Comparison of ENCODE assay signal across 8 cellular contexts in genomic region chr1:145431363-145432256, GRCh38. TPM values are rescaled to one million over a fixed set of nuclear protein-coding genes. Genes with fewer than 3 reads are reported as not detected.
DNase-seq lines count a peak whose midpoint lies in the region; ATAC-seq, FAIRE-seq and TF ChIP-seq lines count a peak whose summit lies in the region.
"Not testable (repeated sequence)": the region's sequence is repeated elsewhere in the genome, so short reads cannot be mapped to it uniquely, and the experiment has no call there.

No MANE protein-coding gene starts in this region.

- H3K9ac ChIP-seq in HUES64 (ENCODE audit: low read depth, low read length), result not testable (repeated sequence)

- not testable (repeated sequence) for H3K36me3 ChIP-seq in HUES64 (ENCODE audit: insufficient read depth, low read length)

- POLR2A ChIA-PET in A549 (lab: Yijun Ruan, JAX); activated CD4-positive, alpha-beta memory T cell treated with anti-CD3 and anti-CD28 coated beads for 36 hours (lab: Charles Lee): not testable (repeated sequence)

- TF ChIP-seq EP300 in A549 (IDR thresholded peaks at IDR 0.05), result not testable (repeated sequence)

- WGBS in A549 (ENCODE audit: missing lambda C conversion rate), result 49% methylated on average over 39 of the region's 61 CpGs
- 1% methylated on average over 34 of the region's 61 CpGs for WGBS in HUES64

- not testable (repeated sequence) for H3K27ac ChIP-seq in A549; HUES64 (ENCODE audit: low read depth, low read length); foreskin keratinocyte; skin epidermis

- H3K9me3 ChIP-seq in A549; HUES64 (ENCODE audit: insufficient read depth, low read depth, low read length): not testable (repeated sequence)

- DNase-seq in A549 (ENCODE audit: low read depth in 1 of 2, low spot score in 1 of 2); activated CD4-positive, alpha-beta memory T cell treated with anti-CD3 and anti-CD28 coated beads for 36 hours; foreskin keratinocyte; natural killer cell: not testable (repeated sequence)
- DNase-seq in astrocyte of the hippocampus (ENCODE audit: low read depth, low spot score), result peak; percentile 3
- DNase-seq in islet precursor cell, result peak; percentile 54

- H3K4me1 ChIP-seq in A549; HUES64 (ENCODE audit: insufficient read depth, low read length); foreskin keratinocyte: not testable (repeated sequence)

- H3K27ac Mint-ChIP-seq in activated CD4-positive, alpha-beta memory T cell treated with anti-CD3 and anti-CD28 coated beads for 36 hours; natural killer cell: not testable (repeated sequence)

- not testable (repeated sequence) for TF ChIP-seq RAD21 in A549 (conservative IDR thresholded peaks at IDR 0.05 in 1 of 2, IDR thresholded peaks at IDR 0.05 in 1 of 2)

- not testable (repeated sequence) for TF ChIP-seq CTCF in A549 (IDR thresholded peaks at IDR 0.05); foreskin keratinocyte (conservative IDR thresholded peaks at IDR 0.05); natural killer cell (IDR thresholded peaks at IDR 0.05)

- not testable (repeated sequence) for H3K4me1 Mint-ChIP-seq in activated CD4-positive, alpha-beta memory T cell treated with anti-CD3 and anti-CD28 coated beads for 36 hours (ENCODE audit: low read depth); natural killer cell

- peak overlapping the region; percentile 51 for H3K4me3 Mint-ChIP-seq in activated CD4-positive, alpha-beta memory T cell treated with anti-CD3 and anti-CD28 coated beads for 36 hours
- H3K4me3 Mint-ChIP-seq in natural killer cell, result not testable (repeated sequence)

- H3K4me3 ChIP-seq in A549, result peak overlapping the region; percentile 35; the same call in 1 of the 3 replicates
- peak overlapping the region; percentile 53 for H3K4me3 ChIP-seq in HUES64 (ENCODE audit: low read length)
- peak overlapping the region in 4 of 7 experiments; percentile 7 to 26 (median 12) for H3K4me3 ChIP-seq in skin epidermis

- H3K27me3 Mint-ChIP-seq in activated CD4-positive, alpha-beta memory T cell treated with anti-CD3 and anti-CD28 coated beads for 36 hours, result peaks cover 40% of the 10 kb centered on the region
- H3K27me3 Mint-ChIP-seq in natural killer cell (ENCODE audit: low read depth in 2 of 2), result peaks cover 49% of the 10 kb centered on the region in 2 donors

- H3K36me3 Mint-ChIP-seq in activated CD4-positive, alpha-beta memory T cell treated with anti-CD3 and anti-CD28 coated beads for 36 hours, result not testable (repeated sequence)
- H3K36me3 Mint-ChIP-seq in natural killer cell, result peaks cover 17% of the 10 kb centered on the region

- TF ChIP-seq POLR2A in A549 (IDR thresholded peaks at IDR 0.05; ENCODE audit: low read length), result not testable (repeated sequence)

- CTCF ChIA-PET in A549 (lab: Yijun Ruan, JAX); activated CD4-positive, alpha-beta memory T cell treated with anti-CD3 and anti-CD28 coated beads for 36 hours (lab: Charles Lee): not testable (repeated sequence)

- intact Hi-C loops in activated CD4-positive, alpha-beta memory T cell treated with anti-CD3 and anti-CD28 coated beads for 36 hours (cut with micrococcal nuclease); natural killer cell (cut with micrococcal nuclease): not testable (repeated sequence)

- ATAC-seq in A549 (peak; percentile 69 to 76; a peak in 5 of 6 replicates), foreskin keratinocyte (peak; percentile 49), natural killer cell (peak in 2 of 3 donors; percentile 26 to 48)

- peak overlapping the region; percentile 60 for H3K4me2 ChIP-seq in A549

- peaks cover 15% of the 10 kb centered on the region for H3K9me3 Mint-ChIP-seq in activated CD4-positive, alpha-beta memory T cell treated with anti-CD3 and anti-CD28 coated beads for 36 hours
- peaks cover 6 to 12% of the 10 kb centered on the region in 2 donors for H3K9me3 Mint-ChIP-seq in natural killer cell

- peaks cover 74% of the 10 kb centered on the region for H3K27me3 ChIP-seq in HUES64 (ENCODE audit: insufficient read depth, low read length)
- H3K27me3 ChIP-seq in foreskin keratinocyte, result peaks cover 48% of the 10 kb centered on the region

- FAIRE-seq in A549 (lab: Jason Lieb, UNC), result not testable (repeated sequence)

RNA-seq across cellular contexts. Expression of gene NBPF20, which starts 6.2 kb away (rescaled TPM):
- polyA plus RNA-seq in A549 (2011; rRNA removed) (5.1 and 5.5 TPM in 2 replicates), A549 (2017; fragmentation: RNase III; extraction: RNeasy Plus Mini Kit Qiagen cat#74134 plus additional on column Dnase treatment) (1.3 to 1.6 TPM (median 1.5 TPM) in 3 replicates), foreskin keratinocyte (1.4 and 2.0 TPM in 2 replicates)
- 1.2 and 1.3 TPM in 2 replicates for polyA plus RNA-seq in A549 (2012; cell fraction: cytosol; rRNA removed)
- polyA plus RNA-seq in A549 (2012; cell fraction: nucleus; rRNA removed), result 3.2 and 3.8 TPM in 2 replicates
- polyA minus RNA-seq in A549 (2011; rRNA and poly(A)+ RNA removed), result 5.7 and 5.9 TPM in 2 replicates
- polyA plus RNA-seq in HUES64 (2013, experiment 1 of 2), result 0.25 TPM
- polyA plus RNA-seq in HUES64 (2013, experiment 2 of 2), result 0.38 TPM
- total RNA-seq in activated CD4-positive, alpha-beta memory T cell treated with anti-CD3 and anti-CD28 coated beads for 36 hours, result 1 to 10 TPM; 1.3 to 1.4 TPM
- total RNA-seq in foreskin keratinocyte (3.7 and 5.0 TPM in 2 replicates), natural killer cell (1 to 10 TPM; 2.1 to 3.0 (median 2.4) TPM)
